In genomic region chr18:31102941-31103340, GRCh38 we compare ENCODE assay signal across 22 cellular contexts. TPM values are rescaled to one million over a fixed set of nuclear protein-coding genes. Genes with fewer than 3 reads are reported as not detected.
DNase-seq lines count a peak whose midpoint lies in the region; ATAC-seq and TF ChIP-seq lines count a peak whose summit lies in the region.
"Had no signal": no experiment of that assay in that cellular context is flagged by ENCODE, and none has a peak within 500 bp of the region (broad histone marks: within the 10 kb centered on the region; RNA-seq: fewer than 3 reads in every experiment).

No MANE protein-coding gene starts in this region.

- H3K27ac Mint-ChIP-seq in endothelial cell (ENCODE audit: unreplicated experiment) (peak overlapping the region; percentile 87), mesothelial cell of epicardium (peak overlapping the region; percentile 97), HFFc6 (no peak overlapping the region)
- H3K27ac Mint-ChIP-seq: natural killer cell had no signal

- H3K36me3 Mint-ChIP-seq in endothelial cell (ENCODE audit: low read depth, unreplicated experiment) (peaks cover 4% of the 10 kb centered on the region), mesothelial cell of epicardium (no peaks in the 10 kb centered on the region), HFFc6 (ENCODE audit: low read depth) (no peaks in the 10 kb centered on the region)

- no peaks in the 10 kb centered on the region for H3K9me3 Mint-ChIP-seq in endothelial cell (ENCODE audit: unreplicated experiment)
- no peaks in the 10 kb centered on the region for H3K9me3 Mint-ChIP-seq in mesothelial cell of epicardium
- H3K9me3 Mint-ChIP-seq in HFFc6, result peaks cover 46% of the 10 kb centered on the region

- H3K27me3 Mint-ChIP-seq in endothelial cell (ENCODE audit: unreplicated experiment), result no peaks in the 10 kb centered on the region
- no peaks in the 10 kb centered on the region for H3K27me3 Mint-ChIP-seq in mesothelial cell of epicardium (ENCODE audit: low read depth)
- no peaks in the 10 kb centered on the region; the same call in 1 of the 2 replicates for H3K27me3 Mint-ChIP-seq in HFFc6 (ENCODE audit: insufficient read depth)

- no peak for TF ChIP-seq POLR2A in GM18505 (IDR thresholded peaks at IDR 0.05; ENCODE audit: borderline replicate concordance, extremely low read depth, insufficient read depth, insufficient read length)

- TF ChIP-seq CTCF in 22Rv1 (IDR thresholded peaks at IDR 0.05) (no peak), endothelial cell (IDR thresholded peaks at IDR 0.05; ENCODE audit: unreplicated experiment) (no peak), mesothelial cell of epicardium (IDR thresholded peaks at IDR 0.05; ENCODE audit: unreplicated experiment) (no peak), HFFc6 (IDR thresholded peaks at IDR 0.05) (no peak)

- H3K4me1 Mint-ChIP-seq in endothelial cell (ENCODE audit: unreplicated experiment) (peaks cover 31% of the 10 kb centered on the region), mesothelial cell of epicardium (peaks cover 45% of the 10 kb centered on the region), HFFc6 (ENCODE audit: low read depth) (no peaks in the 10 kb centered on the region)
- H3K4me1 Mint-ChIP-seq: natural killer cell had no signal

- peak overlapping the region; percentile 69; the same call in 1 of the 2 replicates for H3K27ac ChIP-seq in 22Rv1
- H3K27ac ChIP-seq: ascending aorta had no signal

- ATAC-seq in GM18505 (IDR thresholded peaks at IDR 0.05; ENCODE audit: unreplicated experiment) (no peak), SK-N-SH treated with all-trans-retinoic acid at 6 μM for 48 hours (no peak)
- ATAC-seq: natural killer cell; stimulated activated naive CD8-positive, alpha-beta T cell treated with anti-CD3 and anti-CD28 coated beads, Interleukin-15, Interleukin-2, amounts not matched to agents 100 U/mL and 50 U/mL, for 24 hours had no signal

- DNase-seq in OCI-M1 (lab: John Stamatoyannopoulos, UW), result peak; percentile 9
- DNase-seq in endothelial cell (ENCODE audit: low spot score), result no peak
- no peak for DNase-seq in mesothelial cell of epicardium (ENCODE audit: low spot score in 2 of 2, unreplicated experiment in 2 of 2)
- no peak for DNase-seq in NCI-H1694 treated with DMSO at 0.1 percent for 48 hours (lab: John Stamatoyannopoulos, UW)
- DNase-seq in HFFc6, result no peak
- DNase-seq: activated CD4-positive, alpha-beta T cell treated with anti-CD3 and anti-CD28 coated beads for 48 hours; activated CD8-positive, alpha-beta memory T cell treated with anti-CD3 and anti-CD28 coated beads, Interleukin-2, amount 50 U/mL, for 4 hours; activated gamma-delta T cell treated with Interleukin-2 at 50 U/mL for 16 hours; DMS79; Kasumi-1; natural killer cell; NCI-H146; stimulated activated naive CD8-positive, alpha-beta T cell treated with anti-CD3 and anti-CD28 coated beads, Interleukin-15, Interleukin-2, amounts not matched to agents 100 U/mL and 50 U/mL, for 24 hours; upper lobe of right lung had no signal

- H3K4me3 Mint-ChIP-seq in endothelial cell (ENCODE audit: unreplicated experiment), result peak overlapping the region; percentile 92
- H3K4me3 Mint-ChIP-seq in mesothelial cell of epicardium, result peak overlapping the region; percentile 88
- H3K4me3 Mint-ChIP-seq in HFFc6, result no peak overlapping the region
- H3K4me3 Mint-ChIP-seq: natural killer cell had no signal

TF ChIP-seq in SK-N-SH treated with all-trans-retinoic acid at 6 μM for 48 hours, 23 proteins besides CTCF, POLR2A, EP300 and RAD21:
- TF ChIP-seq TCF4 (CRISPR knock-in tag; IDR thresholded peaks at IDR 0.05; ENCODE audit: borderline replicate concordance), result no peak
- TF ChIP-seq ZNF70 (CRISPR knock-in tag; IDR thresholded peaks at IDR 0.05), result no peak
- TF ChIP-seq BACH2 (CRISPR knock-in tag; IDR thresholded peaks at IDR 0.05; ENCODE audit: borderline replicate concordance), result no peak
- TF ChIP-seq ZC3H10 (CRISPR knock-in tag; IDR thresholded peaks at IDR 0.05), result no peak
- TF ChIP-seq CREB5 (CRISPR knock-in tag; IDR thresholded peaks at IDR 0.05; ENCODE audit: low read depth), result no peak
- TF ChIP-seq RARB (CRISPR knock-in tag; IDR thresholded peaks at IDR 0.05), result no peak
- no peak for TF ChIP-seq CSDC2 (CRISPR knock-in tag; IDR thresholded peaks at IDR 0.05)
- no peak for TF ChIP-seq ZFP3 (CRISPR knock-in tag; IDR thresholded peaks at IDR 0.05)
- no peak for TF ChIP-seq ISL1 (CRISPR knock-in tag; IDR thresholded peaks at IDR 0.05)
- no peak for TF ChIP-seq TSHZ2 (CRISPR knock-in tag; IDR thresholded peaks at IDR 0.05)
- TF ChIP-seq, protein P1, sequence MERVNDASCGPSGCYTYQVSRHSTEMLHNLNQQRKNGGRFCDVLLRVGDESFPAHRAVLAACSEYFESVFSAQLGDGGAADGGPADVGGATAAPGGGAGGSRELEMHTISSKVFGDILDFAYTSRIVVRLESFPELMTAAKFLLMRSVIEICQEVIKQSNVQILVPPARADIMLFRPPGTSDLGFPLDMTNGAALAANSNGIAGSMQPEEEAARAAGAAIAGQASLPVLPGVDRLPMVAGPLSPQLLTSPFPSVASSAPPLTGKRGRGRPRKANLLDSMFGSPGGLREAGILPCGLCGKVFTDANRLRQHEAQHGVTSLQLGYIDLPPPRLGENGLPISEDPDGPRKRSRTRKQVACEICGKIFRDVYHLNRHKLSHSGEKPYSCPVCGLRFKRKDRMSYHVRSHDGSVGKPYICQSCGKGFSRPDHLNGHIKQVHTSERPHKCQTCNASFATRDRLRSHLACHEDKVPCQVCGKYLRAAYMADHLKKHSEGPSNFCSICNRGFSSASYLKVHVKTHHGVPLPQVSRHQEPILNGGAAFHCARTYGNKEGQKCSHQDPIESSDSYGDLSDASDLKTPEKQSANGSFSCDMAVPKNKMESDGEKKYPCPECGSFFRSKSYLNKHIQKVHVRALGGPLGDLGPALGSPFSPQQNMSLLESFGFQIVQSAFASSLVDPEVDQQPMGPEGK (CRISPR knock-in tag; IDR thresholded peaks at IDR 0.05; ENCODE audit: borderline replicate concordance), result no peak
- no peak for TF ChIP-seq TOX (CRISPR knock-in tag; IDR thresholded peaks at IDR 0.05; ENCODE audit: borderline replicate concordance)
- TF ChIP-seq SNAI2 (CRISPR knock-in tag; IDR thresholded peaks at IDR 0.05), result no peak
- TF ChIP-seq, protein P2, sequence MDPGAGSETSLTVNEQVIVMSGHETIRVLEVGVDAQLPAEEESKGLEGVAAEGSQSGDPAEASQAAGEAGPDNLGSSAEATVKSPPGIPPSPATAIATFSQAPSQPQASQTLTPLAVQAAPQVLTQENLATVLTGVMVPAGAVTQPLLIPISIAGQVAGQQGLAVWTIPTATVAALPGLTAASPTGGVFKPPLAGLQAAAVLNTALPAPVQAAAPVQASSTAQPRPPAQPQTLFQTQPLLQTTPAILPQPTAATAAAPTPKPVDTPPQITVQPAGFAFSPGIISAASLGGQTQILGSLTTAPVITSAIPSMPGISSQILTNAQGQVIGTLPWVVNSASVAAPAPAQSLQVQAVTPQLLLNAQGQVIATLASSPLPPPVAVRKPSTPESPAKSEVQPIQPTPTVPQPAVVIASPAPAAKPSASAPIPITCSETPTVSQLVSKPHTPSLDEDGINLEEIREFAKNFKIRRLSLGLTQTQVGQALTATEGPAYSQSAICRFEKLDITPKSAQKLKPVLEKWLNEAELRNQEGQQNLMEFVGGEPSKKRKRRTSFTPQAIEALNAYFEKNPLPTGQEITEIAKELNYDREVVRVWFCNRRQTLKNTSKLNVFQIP (CRISPR knock-in tag; IDR thresholded peaks at IDR 0.05; ENCODE audit: borderline replicate concordance, low read depth), result no peak

RNA-seq across cellular contexts. Expression of gene DSC2, which starts 0.7 kb away (rescaled TPM):
- total RNA-seq in endothelial cell (ENCODE audit: unreplicated experiment) (65.4 TPM), mesothelial cell of epicardium (61.3 to 64.7 TPM (median 63.0 TPM) in 3 replicates)
- total RNA-seq in HFFc6 (2021; fragmentation: NEBNext Ultra II Directional; extraction: Animal tissue kit (Norgen Biotek cat#: 25700)), result not detected

RNA-seq across cellular contexts. Expression of gene DSC1, which starts 59.7 kb away (rescaled TPM):
- total RNA-seq in endothelial cell (ENCODE audit: unreplicated experiment) (not detected), mesothelial cell of epicardium (0.36 to 0.47 TPM (median 0.43 TPM) in 3 replicates)
- not detected for total RNA-seq in HFFc6 (2021; fragmentation: NEBNext Ultra II Directional; extraction: Animal tissue kit (Norgen Biotek cat#: 25700))
- total RNA-seq: A673, ascending aorta, epithelial cell of proximal tubule, glomerular endothelial cell, H7, upper lobe of right lung had no signal

Comparison
In these comparisons a context has a peak if more than half of its experiments do, and no peak if none do; other contexts are left out.
1. RNA of gene DSC2, which starts 0.7 kb away (total RNA-seq): 65.4 TPM in endothelial cell (single experiment) and 61.3 to 64.7 TPM in mesothelial cell of epicardium; not detected in HFFc6; every median in the first group is over 10 times any median in the second.